In the genomic region with DNA sequence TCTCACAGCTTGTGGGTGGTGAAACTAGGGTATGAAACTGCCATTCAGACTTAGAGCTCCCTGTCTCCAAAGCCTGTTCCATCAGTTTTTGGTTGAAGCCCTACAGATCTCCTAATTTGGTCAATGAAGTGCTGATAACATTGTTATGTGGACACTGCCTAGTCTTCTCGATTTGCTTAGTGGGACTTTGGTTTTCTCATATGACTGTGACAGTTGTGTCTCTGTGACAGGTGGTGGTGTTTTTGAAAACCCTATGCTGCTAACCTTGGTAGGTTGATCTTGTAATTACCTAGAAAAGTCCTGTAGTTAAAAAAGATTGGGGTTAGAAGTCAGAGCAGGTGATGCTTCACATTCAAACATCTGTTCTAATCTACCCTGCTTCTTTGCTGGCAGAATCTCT, we compare ENCODE assay signal across 13 cellular contexts. TPM values are rescaled to one million over a fixed set of nuclear protein-coding genes. Genes with fewer than 3 reads are reported as not detected.
DNase-seq lines count a peak whose midpoint lies in the region; ATAC-seq and TF ChIP-seq lines count a peak whose summit lies in the region.
"Had no signal": no experiment of that assay in that cellular context is flagged by ENCODE, and none has a peak within 500 bp of the region (broad histone marks: within the 10 kb centered on the region; RNA-seq: fewer than 3 reads in every experiment).

No MANE protein-coding gene starts in this region.

- H3K36me3 ChIP-seq in HEK293 (ENCODE audit: control insufficient read depth in 2 of 2, insufficient read depth in 1 of 2, low read length in 2 of 2) = no peaks in the 10 kb centered on the region

- TF ChIP-seq CTCF in HEK293 (tag by site-specific recombination; IDR thresholded peaks at IDR 0.05) = no peak

- POLR2A ChIA-PET in HEK293 (lab: Yijun Ruan, JAX) = no interaction called here

- no peaks in the 10 kb centered on the region for H3K9me3 ChIP-seq in HEK293 (ENCODE audit: control insufficient read depth, insufficient read depth, low read depth, low read length)

- DNase-seq in DMS 273 (lab: John Stamatoyannopoulos, UW; ENCODE audit: unreplicated experiment) (peak; percentile 48), DMS 273 treated with DMSO at 0.1 percent for 48 hours (lab: John Stamatoyannopoulos, UW) (no peak), NCI-H524 (lab: John Stamatoyannopoulos, UW) (peak; percentile 10 to 62), SK-N-DZ (ENCODE audit: low spot score) (peak; percentile 36), OCI-M1 (lab: John Stamatoyannopoulos, UW) (no peak), Kasumi-1 (lab: John Stamatoyannopoulos, UW) (no peak)
- DNase-seq: CD8-positive, alpha-beta T cell; COR-L47; H7 had no signal

- no peak for ATAC-seq in GM19463 (IDR thresholded peaks at IDR 0.05; ENCODE audit: unreplicated experiment)
- ATAC-seq: CD8-positive, alpha-beta T cell; GM23338 had no signal

- no peak overlapping the region for H3K27ac ChIP-seq in HEK293 (ENCODE audit: extremely low read depth, low read depth, low read length)
- H3K27ac ChIP-seq: 22Rv1 had no signal

- CTCF ChIA-PET in HEK293 (lab: Yijun Ruan, JAX) = no interaction called here

- H3K4me3 ChIP-seq in HEK293 (ENCODE audit: low read depth, low read length) = no peak overlapping the region
- H3K4me3 ChIP-seq: GM23338 had no signal

- no peaks in the 10 kb centered on the region for H3K4me1 ChIP-seq in HEK293 (ENCODE audit: control insufficient read depth, insufficient read depth, low read length)

TF ChIP-seq in HEK293, 187 proteins besides CTCF, POLR2A, EP300 and RAD21:
- no peak for TF ChIP-seq ZNF302 (tag by site-specific recombination; IDR thresholded peaks at IDR 0.05; ENCODE audit: low read depth)
- TF ChIP-seq, protein P1, sequence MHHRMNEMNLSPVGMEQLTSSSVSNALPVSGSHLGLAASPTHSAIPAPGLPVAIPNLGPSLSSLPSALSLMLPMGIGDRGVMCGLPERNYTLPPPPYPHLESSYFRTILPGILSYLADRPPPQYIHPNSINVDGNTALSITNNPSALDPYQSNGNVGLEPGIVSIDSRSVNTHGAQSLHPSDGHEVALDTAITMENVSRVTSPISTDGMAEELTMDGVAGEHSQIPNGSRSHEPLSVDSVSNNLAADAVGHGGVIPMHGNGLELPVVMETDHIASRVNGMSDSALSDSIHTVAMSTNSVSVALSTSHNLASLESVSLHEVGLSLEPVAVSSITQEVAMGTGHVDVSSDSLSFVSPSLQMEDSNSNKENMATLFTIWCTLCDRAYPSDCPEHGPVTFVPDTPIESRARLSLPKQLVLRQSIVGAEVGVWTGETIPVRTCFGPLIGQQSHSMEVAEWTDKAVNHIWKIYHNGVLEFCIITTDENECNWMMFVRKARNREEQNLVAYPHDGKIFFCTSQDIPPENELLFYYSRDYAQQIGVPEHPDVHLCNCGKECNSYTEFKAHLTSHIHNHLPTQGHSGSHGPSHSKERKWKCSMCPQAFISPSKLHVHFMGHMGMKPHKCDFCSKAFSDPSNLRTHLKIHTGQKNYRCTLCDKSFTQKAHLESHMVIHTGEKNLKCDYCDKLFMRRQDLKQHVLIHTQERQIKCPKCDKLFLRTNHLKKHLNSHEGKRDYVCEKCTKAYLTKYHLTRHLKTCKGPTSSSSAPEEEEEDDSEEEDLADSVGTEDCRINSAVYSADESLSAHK (tag by site-specific recombination; IDR thresholded peaks at IDR 0.05) = 0 out of 2 replicates have a peak, but pooled peaks have one; percentile 34

RNA-seq across cellular contexts. Expression of gene PPM1L, which starts 9.2 kb away (rescaled TPM):
- 11.2 and 18.1 TPM in 2 replicates for polyA plus RNA-seq in SK-N-DZ (2014; cell fraction: cytosol; rRNA removed)
- polyA plus RNA-seq in SK-N-DZ (2014; cell fraction: nucleus; rRNA removed) = 8.3 and 10.3 TPM in 2 replicates

Comparison
In these comparisons a context has a peak if more than half of its experiments do, and no peak if none do; other contexts are left out.
1. DNase-seq: peak in DMS 273 (single experiment), NCI-H524 (2 of 2) and SK-N-DZ (single experiment); none in DMS 273 treated with DMSO at 0.1 percent for 48 hours (single experiment), OCI-M1 (single experiment) and Kasumi-1 (0 of 2).